In genomic region chr15:60523056-60523455, GRCh38 we compare ENCODE assay signal across 19 cellular contexts. TPM values are rescaled to one million over a fixed set of nuclear protein-coding genes. Genes with fewer than 3 reads are reported as not detected.
DNase-seq lines count a peak whose midpoint lies in the region; ATAC-seq, FAIRE-seq and TF ChIP-seq lines count a peak whose summit lies in the region.
"Had no signal": no experiment of that assay in that cellular context is flagged by ENCODE, and none has a peak within 500 bp of the region (broad histone marks: within the 10 kb centered on the region; RNA-seq: fewer than 3 reads in every experiment).

No MANE protein-coding gene starts in this region.

- no peaks in the 10 kb centered on the region for H3K27me3 ChIP-seq in CD8-positive, alpha-beta T cell (ENCODE audit: insufficient read depth, low read length)
- H3K27me3 ChIP-seq in bronchial epithelial cell (ENCODE audit: control insufficient read depth, insufficient read depth, low read length) (no peaks in the 10 kb centered on the region), keratinocyte (ENCODE audit: control insufficient read depth, extremely low read depth, insufficient read depth, low read length) (no peaks in the 10 kb centered on the region)
- H3K27me3 ChIP-seq: neutrophil had no signal

- DNase-seq in CD8-positive, alpha-beta T cell = no peak
- peak; percentile 36 for DNase-seq in HT1080 (ENCODE audit: low read depth)
- DNase-seq in bronchial epithelial cell (ENCODE audit: low read depth) = peak; percentile 98
- peak; percentile 70 for DNase-seq in keratinocyte (ENCODE audit: low read depth, low spot score)
- no peak for DNase-seq in anterior cingulate cortex (lab: John Stamatoyannopoulos, UW)
- DNase-seq in NCI-H345 (lab: John Stamatoyannopoulos, UW) = no peak
- DNase-seq: activated T-cell treated with anti-CD3 and anti-CD28 coated beads, Interleukin-2, amount 50 U/mL, for 4 hours; KBM-7; mesenchymal stem cell; NCI-H1436; NCI-H510A; stimulated activated naive CD8-positive, alpha-beta T cell treated with anti-CD3 and anti-CD28 coated beads, Interleukin-15, Interleukin-2, amounts not matched to agents 100 U/mL and 50 U/mL, for 24 hours; SW 1271 had no signal

- no peak overlapping the region for H2AFZ ChIP-seq in keratinocyte (ENCODE audit: control insufficient read depth, low read length)
- H2AFZ ChIP-seq: GM23338 had no signal

- H4K20me1 ChIP-seq in keratinocyte (ENCODE audit: control insufficient read depth, extremely low read depth, insufficient read depth, low read length) = no peaks in the 10 kb centered on the region

- intact Hi-C loops in CD8-positive, alpha-beta T cell (cut with DNase I, micrococcal nuclease) = loop anchor here in 1 of 2 experiments (5.0 kb wide), 1 partner anchor 1309 kb away; no protein-coding TSS in a partner anchor

- H3K4me3 ChIP-seq in CD8-positive, alpha-beta T cell (ENCODE audit: low read depth, low read length) = no peak overlapping the region
- no peak overlapping the region for H3K4me3 ChIP-seq in bronchial epithelial cell (ENCODE audit: low read depth, low read length)
- peak overlapping the region in 1 of 3 experiments; percentile 35 for H3K4me3 ChIP-seq in keratinocyte (ENCODE audit: control insufficient read depth in 2 of 3, extremely low read depth in 1 of 3, insufficient read depth in 2 of 3, low read depth in 1 of 3, low read length in 3 of 3)
- H3K4me3 ChIP-seq: GM23338 had no signal

- ATAC-seq in CD8-positive, alpha-beta T cell = no peak
- ATAC-seq in GM19455 (IDR thresholded peaks at IDR 0.05; ENCODE audit: unreplicated experiment) (no peak), HG03469 (IDR thresholded peaks at IDR 0.05; ENCODE audit: unreplicated experiment) (no peak)
- ATAC-seq: activated T-cell treated with anti-CD3 and anti-CD28 coated beads, Interleukin-2, amount 50 U/mL, for 4 hours; GM23338; stimulated activated naive CD8-positive, alpha-beta T cell treated with anti-CD3 and anti-CD28 coated beads, Interleukin-15, Interleukin-2, amounts not matched to agents 100 U/mL and 50 U/mL, for 24 hours had no signal

- POLR2A ChIA-PET in CD8-positive, alpha-beta T cell (lab: Charles Lee) = interaction anchor here (1.0 kb wide), 1 partner anchor 393 kb away, joined by 3 read pairs; no protein-coding TSS in a partner anchor

- peak overlapping the region; percentile 67 for H3K4me2 ChIP-seq in keratinocyte (ENCODE audit: control insufficient read depth, extremely low read depth, insufficient read depth, low read depth, low read length)
- H3K4me2 ChIP-seq: GM23338 had no signal

- no peaks in the 10 kb centered on the region for H3K9me3 ChIP-seq in CD8-positive, alpha-beta T cell (ENCODE audit: low read length)
- no peaks in the 10 kb centered on the region for H3K9me3 ChIP-seq in keratinocyte (ENCODE audit: control insufficient read depth, low read depth, low read length)
- H3K9me3 ChIP-seq: neutrophil had no signal

- H3K4me3 Mint-ChIP-seq in CD8-positive, alpha-beta T cell = no peak overlapping the region
- H3K4me3 Mint-ChIP-seq: activated T-cell treated with anti-CD3 and anti-CD28 coated beads, Interleukin-2, amount 50 U/mL, for 4 hours; brain; GM23338 had no signal

- no peak overlapping the region for H3K27ac ChIP-seq in CD8-positive, alpha-beta T cell (ENCODE audit: low read depth, low read length)
- peak overlapping the region; percentile 61 for H3K27ac ChIP-seq in keratinocyte (ENCODE audit: control insufficient read depth, insufficient read depth, low read length)
- H3K27ac ChIP-seq: neutrophil had no signal

- peak overlapping the region; percentile 37 for H3K27ac Mint-ChIP-seq in CD8-positive, alpha-beta T cell
- H3K27ac Mint-ChIP-seq: brain, GM23338 had no signal

- H3K36me3 Mint-ChIP-seq in CD8-positive, alpha-beta T cell = peaks cover 72% of the 10 kb centered on the region

- H3K9me3 Mint-ChIP-seq in CD8-positive, alpha-beta T cell = no peaks in the 10 kb centered on the region
- H3K9me3 Mint-ChIP-seq: activated T-cell treated with anti-CD3 and anti-CD28 coated beads, Interleukin-2, amount 50 U/mL, for 4 hours; brain; GM23338 had no signal

- peaks cover 74% of the 10 kb centered on the region for H3K4me1 Mint-ChIP-seq in CD8-positive, alpha-beta T cell (ENCODE audit: low read depth)

- dilution Hi-C loops in keratinocyte (cut with MboI; ENCODE audit: extremely low pct_ligation_motif_present, low sequenced_read_pairs) = no loop called here

- H3K9me1 ChIP-seq in keratinocyte (ENCODE audit: control insufficient read depth, extremely low read depth, insufficient read depth, low read length) = peaks cover 2% of the 10 kb centered on the region

- peaks cover 6% of the 10 kb centered on the region for H3K36me3 ChIP-seq in CD8-positive, alpha-beta T cell (ENCODE audit: insufficient read depth, low read length)
- H3K36me3 ChIP-seq in bronchial epithelial cell (ENCODE audit: control insufficient read depth, insufficient read depth, low read length) (no peaks in the 10 kb centered on the region), keratinocyte (ENCODE audit: control insufficient read depth in 2 of 2, extremely low read depth in 1 of 2, insufficient read depth in 2 of 2, low read length in 2 of 2) (no peaks in the 10 kb centered on the region)
- H3K36me3 ChIP-seq: neutrophil had no signal

- CTCF ChIA-PET in CD8-positive, alpha-beta T cell (lab: Charles Lee) = interaction anchor here (0.6 to 6.8 kb wide), 5 partner anchors 14 to 395 kb away, joined by 3 to 61 read pairs (median 9); no protein-coding TSS in a partner anchor

- H3K9ac ChIP-seq in keratinocyte (ENCODE audit: control insufficient read depth, extremely low read depth, insufficient read depth, low read length) = no peak overlapping the region

- peaks cover 18% of the 10 kb centered on the region for H3K4me1 ChIP-seq in CD8-positive, alpha-beta T cell (ENCODE audit: insufficient read depth, low read length)
- H3K4me1 ChIP-seq in keratinocyte (ENCODE audit: control insufficient read depth, extremely low read depth, insufficient read depth, low read length) = peaks cover 65% of the 10 kb centered on the region

- no peaks in the 10 kb centered on the region for H3K79me2 ChIP-seq in keratinocyte (ENCODE audit: control insufficient read depth, insufficient read depth, low read length)

- H3K27me3 Mint-ChIP-seq in CD8-positive, alpha-beta T cell (ENCODE audit: low read depth) = no peaks in the 10 kb centered on the region

- FAIRE-seq in bronchial epithelial cell (lab: Jason Lieb, UNC) (no peak), keratinocyte (lab: Jason Lieb, UNC) (peak; percentile 70)
- FAIRE-seq: GM18507 had no signal

- TF ChIP-seq CTCF in CD8-positive, alpha-beta T cell (IDR thresholded peaks at IDR 0.05) = no peak
- no peak for TF ChIP-seq CTCF in bronchial epithelial cell (IDR thresholded peaks at IDR 0.05; ENCODE audit: insufficient read depth, low read length, severe bottlenecking)
- TF ChIP-seq CTCF in keratinocyte (optimal IDR thresholded peaks at IDR 0.05 in 1 of 3, IDR thresholded peaks at IDR 0.05 in 1 of 3, conservative IDR thresholded peaks at IDR 0.05 in 1 of 3; ENCODE audit: extremely low read depth in 1 of 3, insufficient read depth in 2 of 3, low read length in 3 of 3) = no peak

RNA-seq across cellular contexts. Expression of gene ICE2, which starts 44.1 kb away (rescaled TPM):
- total RNA-seq in CD8-positive, alpha-beta T cell = 10 to 100 TPM; 13.9 to 18.3 TPM
- total RNA-seq in HT1080 (2014; rRNA removed; shearing (Covaris generic)) = 13.5 and 17.0 TPM in 2 replicates
- 31.6 and 31.9 TPM in 2 replicates for polyA plus RNA-seq in HT1080 (2015; cell fraction: cytosol; rRNA removed)
- 55.3 and 60.4 TPM in 2 replicates for polyA plus RNA-seq in HT1080 (2015; cell fraction: nucleus; rRNA removed)
- 22.6 and 29.4 TPM in 2 replicates for total RNA-seq in bronchial epithelial cell
- 18.7 to 34.1 TPM (median 29.4 TPM) in 3 replicates for polyA plus RNA-seq in keratinocyte
- 39.5 TPM for polyA plus RNA-seq in keratinocyte (2011; ENCODE audit: low read depth)
- polyA plus RNA-seq in keratinocyte (2011; cell fraction: cytosol; rRNA removed) = 12.2 and 36.9 TPM in 2 replicates
- polyA plus RNA-seq in keratinocyte (2011; cell fraction: nucleus; rRNA removed) = 30.9 and 33.4 TPM in 2 replicates
- polyA plus RNA-seq in keratinocyte (2012; ENCODE audit: low replicate concordance) = 16.6 and 21.3 TPM in 2 replicates
- polyA minus RNA-seq in keratinocyte = 11.9 to 37.1 TPM (median 20.0 TPM) in 3 replicates
- polyA minus RNA-seq in keratinocyte (2011; cell fraction: cytosol; rRNA and poly(A)+ RNA removed) = 19.8 TPM
- 37.0 and 43.3 TPM in 2 replicates for polyA minus RNA-seq in keratinocyte (2011; cell fraction: nucleus; rRNA and poly(A)+ RNA removed)

Comparison
In these comparisons a context has a peak if more than half of its experiments do, and no peak if none do; other contexts are left out.
1. DNase-seq: peak in HT1080 (single experiment), bronchial epithelial cell (single experiment) and keratinocyte (single experiment); none in CD8-positive, alpha-beta T cell (0 of 7), anterior cingulate cortex (0 of 58) and NCI-H345 (single experiment).